In the genomic region with DNA sequence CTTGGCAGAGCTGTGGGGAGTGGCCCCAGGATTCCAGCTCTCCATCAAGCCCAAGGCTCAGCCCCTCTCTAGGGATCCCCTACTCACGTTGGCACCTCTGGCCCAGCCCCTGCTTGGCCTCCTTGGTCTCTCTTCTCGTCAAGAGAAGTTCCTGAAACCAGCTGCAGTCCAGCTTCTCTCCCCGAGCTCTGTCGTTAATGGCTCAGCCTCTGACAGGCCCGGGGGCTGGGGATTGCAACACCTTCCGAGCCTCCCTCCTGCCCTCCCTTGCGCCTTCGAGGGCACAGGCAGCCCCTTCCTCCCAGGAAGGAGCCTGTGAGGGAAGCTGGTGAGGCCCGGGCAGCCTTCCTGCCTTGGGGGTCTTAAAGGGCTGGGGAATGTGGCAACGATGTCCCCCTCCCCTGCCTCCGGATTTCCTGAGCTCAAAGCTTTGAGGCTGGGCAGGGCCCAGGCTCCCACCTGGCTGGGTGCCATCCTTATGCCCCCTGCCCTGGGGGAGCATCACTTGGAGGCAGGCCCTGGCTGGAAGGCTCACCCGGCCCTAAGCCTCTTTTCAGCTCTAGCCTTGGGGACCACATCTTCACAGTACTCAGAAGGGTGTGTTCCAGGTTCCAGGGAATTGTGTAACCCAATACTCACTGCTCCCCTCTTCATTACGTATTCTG, we compare ENCODE assay signal across 1 cellular context.
TF ChIP-seq lines count a peak whose summit lies in the region.

CSF3R (minus strand) TSS at position 190 of the 665 bp plus-strand sequence. CDS start 3,417 bp downstream, outside the sequence.

TF ChIP-seq in HepG2, 621 proteins besides CTCF, POLR2A, EP300 and RAD21 (continued from another document):
- TF ChIP-seq ZNF333 (CRISPR knock-in tag; IDR thresholded peaks at IDR 0.05; ENCODE audit: borderline replicate concordance) = no peak; the same call in 1 of the 2 replicates
- TF ChIP-seq RXRB (CRISPR knock-in tag; IDR thresholded peaks at IDR 0.05; ENCODE audit: borderline replicate concordance) = no peak
- TF ChIP-seq NCOA2 (CRISPR knock-in tag; IDR thresholded peaks at IDR 0.05) = no peak
- TF ChIP-seq PHB2 (IDR thresholded peaks at IDR 0.05; ENCODE audit: partially characterized antibody) = no peak
- TF ChIP-seq ZNF780A (CRISPR knock-in tag; IDR thresholded peaks at IDR 0.05) = no peak
- TF ChIP-seq ZSCAN9 (CRISPR knock-in tag; IDR thresholded peaks at IDR 0.05; ENCODE audit: borderline replicate concordance) = 0 out of 2 replicates have a peak, but pooled peaks have one; percentile 41
- 0 out of 2 replicates have a peak, but pooled peaks have one; percentile 15 for TF ChIP-seq ZNF331 (CRISPR knock-in tag; IDR thresholded peaks at IDR 0.05)
- TF ChIP-seq ZNF850 (CRISPR knock-in tag; conservative IDR thresholded peaks at IDR 0.05) = no peak
- peak; percentile 70 for TF ChIP-seq ZBTB7B (CRISPR knock-in tag; IDR thresholded peaks at IDR 0.05)
- no peak for TF ChIP-seq REL (CRISPR knock-in tag; conservative IDR thresholded peaks at IDR 0.05)
- no peak for TF ChIP-seq TGIF2 (CRISPR knock-in tag; IDR thresholded peaks at IDR 0.05)
